In genomic region chr4:186560647-186561046, GRCh38 we compare ENCODE assay signal across 40 cellular contexts. TPM values are rescaled to one million over a fixed set of nuclear protein-coding genes. Genes with fewer than 3 reads are reported as not detected.
"Had no signal": no experiment of that assay in that cellular context is flagged by ENCODE, and none has a peak within 500 bp of the region (broad histone marks: within the 10 kb centered on the region; RNA-seq: fewer than 3 reads in every experiment).

No MANE protein-coding gene starts in this region.

- H3K36me3 ChIP-seq: adrenal gland, ascending aorta, brain microvascular endothelial cell, breast epithelium, cardiac muscle cell had no signal

- H3K4me3 Mint-ChIP-seq: activated naive CD4-positive, alpha-beta T cell treated with anti-CD3 and anti-CD28 coated beads for 36 hours; activated naive CD4-positive, alpha-beta T cell treated with anti-CD3 and anti-CD28 coated beads, Interleukin-2, amount 10 ng/mL, durations not matched to agents 7 days and 5 days; activated naive CD4-positive, alpha-beta T cell treated with anti-CD3 and anti-CD28 coated beads, Interleukin-2, amount 50 U/mL, for 24 hours; activated naive CD8-positive, alpha-beta T cell; activated naive CD8-positive, alpha-beta T cell treated with anti-CD3 and anti-CD28 coated beads for 36 hours; activated naive CD8-positive, alpha-beta T cell treated with anti-CD3 and anti-CD28 coated beads, Interleukin-2, amount 10 ng/mL, durations not matched to agents 7 days and 5 days; activated naive CD8-positive, alpha-beta T cell treated with anti-CD3 and anti-CD28 coated beads, Interleukin-2, amount 50 U/mL, for 24 hours; activated T-cell treated with anti-CD3 and anti-CD28 coated beads, Interleukin-2, amount 50 U/mL, for 24 hours; activated T-cell treated with anti-CD3 and anti-CD28 coated beads, Interleukin-2, amount 50 U/mL, for 4 hours; activated T-cell treated with anti-CD3 and anti-CD28 coated beads, Interleukin-2, amount 50 U/mL, for 72 hours; activated T-helper 1 cell treated with anti-CD3 and anti-CD28 coated beads, Interleukin-12 subunit alpha, Interleukin-12 subunit beta, Interleukin-2, Interleukin-4 antibody, amounts not matched to agents 30 ng/mL and 10 ng/mL and 1 ng/mL, durations not matched to agents 14 hours and 24 hours and 36 hours; activated T-helper 17 cell treated with anti-CD3 and anti-CD28 coated beads, Interleukin-2, amount 50 U/mL, for 72 hours; brain; central memory CD8-positive, alpha-beta T cell had no signal

- ATAC-seq: activated naive CD4-positive, alpha-beta T cell treated with anti-CD3 and anti-CD28 coated beads, Interleukin-2, amount 50 U/mL, for 72 hours; activated naive CD8-positive, alpha-beta T cell treated with anti-CD3 and anti-CD28 coated beads, Interleukin-2, amount 50 U/mL, for 24 hours; activated T-cell treated with anti-CD3 and anti-CD28 coated beads, Interleukin-2, amount 50 U/mL, for 4 hours; activated T-cell treated with anti-CD3 and anti-CD28 coated beads, Interleukin-2, amount 50 U/mL, for 72 hours; activated T-helper 17 cell treated with anti-CD3 and anti-CD28 coated beads, Interleukin-2, amount 50 U/mL, for 72 hours; body of pancreas had no signal

- H3K27me3 Mint-ChIP-seq: central memory CD8-positive, alpha-beta T cell had no signal

- H3K36me3 Mint-ChIP-seq: activated naive CD4-positive, alpha-beta T cell treated with anti-CD3 and anti-CD28 coated beads, Interleukin-2, amount 10 ng/mL, durations not matched to agents 7 days and 5 days; activated naive CD4-positive, alpha-beta T cell treated with anti-CD3 and anti-CD28 coated beads, Interleukin-2, amount 50 U/mL, for 24 hours; activated naive CD8-positive, alpha-beta T cell; activated naive CD8-positive, alpha-beta T cell treated with anti-CD3 and anti-CD28 coated beads for 36 hours; activated naive CD8-positive, alpha-beta T cell treated with anti-CD3 and anti-CD28 coated beads, Interleukin-2, amount 10 ng/mL, durations not matched to agents 7 days and 5 days; brain had no signal

- H3K27ac Mint-ChIP-seq: activated naive CD4-positive, alpha-beta T cell treated with anti-CD3 and anti-CD28 coated beads for 36 hours; activated naive CD4-positive, alpha-beta T cell treated with anti-CD3 and anti-CD28 coated beads, Interleukin-2, amount 10 ng/mL, durations not matched to agents 7 days and 5 days; activated naive CD4-positive, alpha-beta T cell treated with anti-CD3 and anti-CD28 coated beads, Interleukin-2, amount 50 U/mL, for 24 hours; activated naive CD4-positive, alpha-beta T cell treated with anti-CD3 and anti-CD28 coated beads, Interleukin-2, amount 50 U/mL, for 72 hours; activated naive CD8-positive, alpha-beta T cell; activated naive CD8-positive, alpha-beta T cell treated with anti-CD3 and anti-CD28 coated beads for 36 hours; activated naive CD8-positive, alpha-beta T cell treated with anti-CD3 and anti-CD28 coated beads, Interleukin-2, amount 10 ng/mL, durations not matched to agents 7 days and 5 days; activated naive CD8-positive, alpha-beta T cell treated with anti-CD3 and anti-CD28 coated beads, Interleukin-2, amount 50 U/mL, for 24 hours; activated T-cell treated with anti-CD3 and anti-CD28 coated beads, Interleukin-2, amount 50 U/mL, for 24 hours; activated T-cell treated with anti-CD3 and anti-CD28 coated beads, Interleukin-2, amount 50 U/mL, for 72 hours; activated T-helper 1 cell treated with anti-CD3 and anti-CD28 coated beads, Interleukin-12 subunit alpha, Interleukin-12 subunit beta, Interleukin-2, Interleukin-4 antibody, amounts not matched to agents 30 ng/mL and 10 ng/mL and 1 ng/mL, durations not matched to agents 14 hours and 24 hours and 36 hours; activated T-helper 17 cell treated with anti-CD3 and anti-CD28 coated beads, Interleukin-2, amount 50 U/mL, for 72 hours; activated T-helper 2 cell treated with anti-CD3 and anti-CD28 coated beads, Interferon-gamma antibody, Interleukin-2, Interleukin-4, amounts not matched to agents 10 μg/mL and 5 μg/mL and 100 μg/mL, durations not matched to agents 14 hours and 24 hours and 36 hours; brain had no signal

- H3K9me3 ChIP-seq: adrenal gland, ascending aorta, body of pancreas had no signal

- H3K4me1 Mint-ChIP-seq: activated naive CD4-positive, alpha-beta T cell treated with anti-CD3 and anti-CD28 coated beads, Interleukin-2, amount 10 ng/mL, durations not matched to agents 7 days and 5 days; activated naive CD4-positive, alpha-beta T cell treated with anti-CD3 and anti-CD28 coated beads, Interleukin-2, amount 50 U/mL, for 24 hours; activated naive CD8-positive, alpha-beta T cell treated with anti-CD3 and anti-CD28 coated beads for 36 hours; activated naive CD8-positive, alpha-beta T cell treated with anti-CD3 and anti-CD28 coated beads, Interleukin-2, amount 10 ng/mL, durations not matched to agents 7 days and 5 days; activated naive CD8-positive, alpha-beta T cell treated with anti-CD3 and anti-CD28 coated beads, Interleukin-2, amount 50 U/mL, for 24 hours; activated T-helper 17 cell treated with anti-CD3 and anti-CD28 coated beads, Interleukin-2, amount 50 U/mL, for 72 hours; central memory CD8-positive, alpha-beta T cell had no signal

- H3K4me3 ChIP-seq: adrenal gland, ascending aorta, body of pancreas, breast epithelium, cardiac muscle cell had no signal

- H3K4me1 ChIP-seq: adrenal gland, ascending aorta, body of pancreas, breast epithelium had no signal

- DNase-seq: activated effector memory CD4-positive, alpha-beta T cell treated with anti-CD3 and anti-CD28 coated beads, Interleukin-2, amount 50 U/mL, for 16 hours; activated effector memory CD4-positive, alpha-beta T cell treated with Interleukin-2 at 50 U/mL for 16 hours; activated gamma-delta T cell; activated gamma-delta T cell treated with Interleukin-2 at 50 U/mL for 16 hours; activated naive CD4-positive, alpha-beta T cell; activated naive CD4-positive, alpha-beta T cell treated with anti-CD3 and anti-CD28 coated beads for 36 hours; activated naive CD4-positive, alpha-beta T cell treated with anti-CD3 and anti-CD28 coated beads, Interleukin-2, amount 10 ng/mL, durations not matched to agents 7 days and 5 days; activated naive CD4-positive, alpha-beta T cell treated with anti-CD3 and anti-CD28 coated beads, Interleukin-2, amount 50 U/mL, for 16 hours; activated naive CD4-positive, alpha-beta T cell treated with Interleukin-2 at 50 U/mL for 16 hours; activated naive CD8-positive, alpha-beta T cell treated with anti-CD3 and anti-CD28 coated beads for 36 hours; activated naive CD8-positive, alpha-beta T cell treated with anti-CD3 and anti-CD28 coated beads, Interleukin-2, amount 10 ng/mL, durations not matched to agents 7 days and 5 days; activated naive CD8-positive, alpha-beta T cell treated with anti-CD3 and anti-CD28 coated beads, Interleukin-2, amount 50 U/mL, for 24 hours; activated T-cell treated with anti-CD3 and anti-CD28 coated beads, Interleukin-2, amount 50 U/mL, for 1 hour; activated T-cell treated with anti-CD3 and anti-CD28 coated beads, Interleukin-2, amount 50 U/mL, for 24 hours; activated T-cell treated with anti-CD3 and anti-CD28 coated beads, Interleukin-2, amount 50 U/mL, for 4 hours; activated T-cell treated with anti-CD3 and anti-CD28 coated beads, Interleukin-2, amount 50 U/mL, for 48 hours; activated T-cell treated with anti-CD3 and anti-CD28 coated beads, Interleukin-2, amount 50 U/mL, for 72 hours; adrenal gland; amniotic stem cell; amygdala; anterior cingulate cortex; aorta; body of pancreas; brain microvascular endothelial cell; caudate nucleus; central memory CD4-positive, alpha-beta T cell; cerebellar nuclear complex had no signal

RNA-seq across cellular contexts. Expression of gene MTNR1A, which starts 5.3 kb away (rescaled TPM):
- total RNA-seq: activated naive CD4-positive, alpha-beta T cell treated with anti-CD3 and anti-CD28 coated beads for 36 hours; activated naive CD4-positive, alpha-beta T cell treated with anti-CD3 and anti-CD28 coated beads, Interleukin-2, amount 50 U/mL, for 72 hours; activated naive CD8-positive, alpha-beta T cell treated with anti-CD3 and anti-CD28 coated beads for 36 hours; activated naive CD8-positive, alpha-beta T cell treated with anti-CD3 and anti-CD28 coated beads, Interleukin-2, amount 10 ng/mL, durations not matched to agents 7 days and 5 days; activated T-cell treated with anti-CD3 and anti-CD28 coated beads, Interleukin-2, amount 50 U/mL, for 4 hours; activated T-cell treated with anti-CD3 and anti-CD28 coated beads, Interleukin-2, amount 50 U/mL, for 72 hours; activated T-helper 1 cell treated with anti-CD3 and anti-CD28 coated beads, Interleukin-12 subunit alpha, Interleukin-12 subunit beta, Interleukin-2, Interleukin-4 antibody, amounts not matched to agents 30 ng/mL and 10 ng/mL and 1 ng/mL, durations not matched to agents 14 hours and 24 hours and 36 hours; activated T-helper 17 cell treated with anti-CD3 and anti-CD28 coated beads, Interleukin-2, amount 50 U/mL, for 72 hours; activated T-helper 2 cell treated with anti-CD3 and anti-CD28 coated beads, Interferon-gamma antibody, Interleukin-2, Interleukin-4, amounts not matched to agents 10 μg/mL and 5 μg/mL and 100 μg/mL, durations not matched to agents 14 hours and 24 hours and 36 hours; adrenal gland; aorta; ascending aorta; breast epithelium; cardiac septum; chondrocyte had no signal
